In the genomic region with DNA sequence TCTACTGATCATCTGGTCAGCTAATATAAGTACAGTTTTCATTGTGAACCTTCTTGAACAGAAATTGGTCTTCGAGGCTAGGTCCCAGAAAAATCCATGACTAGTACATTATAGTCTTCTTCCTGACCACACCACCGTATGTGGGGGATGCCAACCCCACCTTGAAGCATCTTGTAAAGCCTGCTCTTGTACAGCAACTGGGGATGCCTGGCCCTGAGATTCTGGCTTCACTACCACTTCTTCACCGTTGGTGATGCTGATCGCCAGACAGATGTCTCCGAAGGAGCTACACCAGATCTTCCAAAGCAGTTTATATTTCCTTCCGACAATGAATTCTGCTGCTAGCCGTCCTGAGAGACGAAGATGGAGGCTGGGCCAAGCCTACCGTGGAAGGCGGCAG, we compare ENCODE assay signal across 24 cellular contexts.
"Had no signal": no experiment of that assay in that cellular context is flagged by ENCODE, and none has a peak within 500 bp of the region (broad histone marks: within the 10 kb centered on the region; RNA-seq: fewer than 3 reads in every experiment).

No MANE protein-coding gene starts in this region.

- H3K9me3 ChIP-seq: esophagus muscularis mucosa, gastrocnemius medialis, heart right ventricle, lower lobe of right lung, mucosa of descending colon had no signal

- H3K27me3 Mint-ChIP-seq: dendritic cell treated with granulocyte-macrophage colony-stimulating factor and Interleukin-4, amounts not matched to agents 40 ng/mL and 50 ng/mL, for 4 days; naive B cell had no signal

- FAIRE-seq: colon, endothelial cell of umbilical vein, islet of Langerhans, keratinocyte had no signal

- H3K27ac ChIP-seq: esophagus muscularis mucosa, gastrocnemius medialis, heart right ventricle, left lung, lower lobe of right lung had no signal

- H3K4me1 ChIP-seq: left lung had no signal

- DNase-seq: cortex of kidney; effector CD4-positive, alpha-beta T cell; effector memory CD4-positive, alpha-beta T cell; foreskin fibroblast; foreskin melanocyte; gastrocnemius medialis; glutamatergic neuron; head of caudate nucleus; hippocampal formation; left cardiac atrium; left ventricle myocardium superior; lower lobe of right lung; mesenchymal stem cell; naive B cell; naive thymus-derived CD8-positive, alpha-beta T cell had no signal

- H3K4me3 ChIP-seq: esophagus muscularis mucosa, gastrocnemius medialis, heart right ventricle, left lung, lower lobe of right lung, mucosa of descending colon had no signal

- H3K36me3 ChIP-seq: esophagus muscularis mucosa, gastrocnemius medialis, heart right ventricle, left lung, lower lobe of right lung had no signal

- H3K27ac Mint-ChIP-seq: dendritic cell treated with granulocyte-macrophage colony-stimulating factor and Interleukin-4, amounts not matched to agents 40 ng/mL and 50 ng/mL, for 4 days had no signal

- ATAC-seq: gastrocnemius medialis; left cardiac atrium; left lung; left ventricle myocardium superior; lower lobe of right lung; mucosa of descending colon; naive thymus-derived CD8-positive, alpha-beta T cell had no signal

- H3K36me3 Mint-ChIP-seq: naive B cell had no signal

- H3K27me3 ChIP-seq: esophagus muscularis mucosa, gastrocnemius medialis, heart right ventricle, left lung had no signal

- H3K4me1 Mint-ChIP-seq: naive B cell; naive thymus-derived CD8-positive, alpha-beta T cell had no signal

- H3K4me3 Mint-ChIP-seq: dendritic cell treated with granulocyte-macrophage colony-stimulating factor and Interleukin-4, amounts not matched to agents 40 ng/mL and 50 ng/mL, for 4 days; naive B cell; naive thymus-derived CD8-positive, alpha-beta T cell had no signal
